1 cellular context compared by ENCODE assay signal in the genomic region with DNA sequence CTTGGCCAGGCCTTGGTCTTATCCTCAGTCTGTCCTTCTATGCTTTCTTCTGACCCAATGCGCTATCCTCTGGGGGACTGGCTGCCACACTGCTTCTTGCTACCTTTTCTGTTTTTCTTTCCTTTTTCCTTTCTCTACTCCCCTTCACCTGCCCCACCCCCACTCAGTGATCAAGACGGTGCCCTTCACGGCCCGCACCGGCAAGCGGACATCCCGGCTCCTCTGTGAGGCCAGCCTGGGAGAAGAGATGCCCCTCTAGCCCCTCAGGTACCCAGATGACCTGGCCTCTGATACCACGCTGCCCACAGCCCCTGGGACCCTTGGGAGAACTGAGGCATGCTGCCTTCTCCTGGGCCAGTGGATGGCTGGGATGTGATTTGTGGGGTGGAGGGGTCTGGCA.
TF ChIP-seq lines count a peak whose summit lies in the region.

No MANE protein-coding gene starts in this region.

TF ChIP-seq in H1, 55 proteins besides CTCF, POLR2A, EP300 and RAD21:
- TF ChIP-seq, protein P1, sequence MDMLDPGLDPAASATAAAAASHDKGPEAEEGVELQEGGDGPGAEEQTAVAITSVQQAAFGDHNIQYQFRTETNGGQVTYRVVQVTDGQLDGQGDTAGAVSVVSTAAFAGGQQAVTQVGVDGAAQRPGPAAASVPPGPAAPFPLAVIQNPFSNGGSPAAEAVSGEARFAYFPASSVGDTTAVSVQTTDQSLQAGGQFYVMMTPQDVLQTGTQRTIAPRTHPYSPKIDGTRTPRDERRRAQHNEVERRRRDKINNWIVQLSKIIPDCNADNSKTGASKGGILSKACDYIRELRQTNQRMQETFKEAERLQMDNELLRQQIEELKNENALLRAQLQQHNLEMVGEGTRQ (IDR thresholded peaks at IDR 0.05; ENCODE audit: low read length) = no peak
- TF ChIP-seq HDAC6 (IDR thresholded peaks at IDR 0.05; ENCODE audit: low read depth, low read length) (no peak), GABPA (IDR thresholded peaks at IDR 0.05; ENCODE audit: borderline replicate concordance, insufficient read depth, low read length) (no peak), SAP30 (IDR thresholded peaks at IDR 0.05; ENCODE audit: insufficient read depth, insufficient replicate concordance, low read length) (no peak)
- TF ChIP-seq, protein P2, sequence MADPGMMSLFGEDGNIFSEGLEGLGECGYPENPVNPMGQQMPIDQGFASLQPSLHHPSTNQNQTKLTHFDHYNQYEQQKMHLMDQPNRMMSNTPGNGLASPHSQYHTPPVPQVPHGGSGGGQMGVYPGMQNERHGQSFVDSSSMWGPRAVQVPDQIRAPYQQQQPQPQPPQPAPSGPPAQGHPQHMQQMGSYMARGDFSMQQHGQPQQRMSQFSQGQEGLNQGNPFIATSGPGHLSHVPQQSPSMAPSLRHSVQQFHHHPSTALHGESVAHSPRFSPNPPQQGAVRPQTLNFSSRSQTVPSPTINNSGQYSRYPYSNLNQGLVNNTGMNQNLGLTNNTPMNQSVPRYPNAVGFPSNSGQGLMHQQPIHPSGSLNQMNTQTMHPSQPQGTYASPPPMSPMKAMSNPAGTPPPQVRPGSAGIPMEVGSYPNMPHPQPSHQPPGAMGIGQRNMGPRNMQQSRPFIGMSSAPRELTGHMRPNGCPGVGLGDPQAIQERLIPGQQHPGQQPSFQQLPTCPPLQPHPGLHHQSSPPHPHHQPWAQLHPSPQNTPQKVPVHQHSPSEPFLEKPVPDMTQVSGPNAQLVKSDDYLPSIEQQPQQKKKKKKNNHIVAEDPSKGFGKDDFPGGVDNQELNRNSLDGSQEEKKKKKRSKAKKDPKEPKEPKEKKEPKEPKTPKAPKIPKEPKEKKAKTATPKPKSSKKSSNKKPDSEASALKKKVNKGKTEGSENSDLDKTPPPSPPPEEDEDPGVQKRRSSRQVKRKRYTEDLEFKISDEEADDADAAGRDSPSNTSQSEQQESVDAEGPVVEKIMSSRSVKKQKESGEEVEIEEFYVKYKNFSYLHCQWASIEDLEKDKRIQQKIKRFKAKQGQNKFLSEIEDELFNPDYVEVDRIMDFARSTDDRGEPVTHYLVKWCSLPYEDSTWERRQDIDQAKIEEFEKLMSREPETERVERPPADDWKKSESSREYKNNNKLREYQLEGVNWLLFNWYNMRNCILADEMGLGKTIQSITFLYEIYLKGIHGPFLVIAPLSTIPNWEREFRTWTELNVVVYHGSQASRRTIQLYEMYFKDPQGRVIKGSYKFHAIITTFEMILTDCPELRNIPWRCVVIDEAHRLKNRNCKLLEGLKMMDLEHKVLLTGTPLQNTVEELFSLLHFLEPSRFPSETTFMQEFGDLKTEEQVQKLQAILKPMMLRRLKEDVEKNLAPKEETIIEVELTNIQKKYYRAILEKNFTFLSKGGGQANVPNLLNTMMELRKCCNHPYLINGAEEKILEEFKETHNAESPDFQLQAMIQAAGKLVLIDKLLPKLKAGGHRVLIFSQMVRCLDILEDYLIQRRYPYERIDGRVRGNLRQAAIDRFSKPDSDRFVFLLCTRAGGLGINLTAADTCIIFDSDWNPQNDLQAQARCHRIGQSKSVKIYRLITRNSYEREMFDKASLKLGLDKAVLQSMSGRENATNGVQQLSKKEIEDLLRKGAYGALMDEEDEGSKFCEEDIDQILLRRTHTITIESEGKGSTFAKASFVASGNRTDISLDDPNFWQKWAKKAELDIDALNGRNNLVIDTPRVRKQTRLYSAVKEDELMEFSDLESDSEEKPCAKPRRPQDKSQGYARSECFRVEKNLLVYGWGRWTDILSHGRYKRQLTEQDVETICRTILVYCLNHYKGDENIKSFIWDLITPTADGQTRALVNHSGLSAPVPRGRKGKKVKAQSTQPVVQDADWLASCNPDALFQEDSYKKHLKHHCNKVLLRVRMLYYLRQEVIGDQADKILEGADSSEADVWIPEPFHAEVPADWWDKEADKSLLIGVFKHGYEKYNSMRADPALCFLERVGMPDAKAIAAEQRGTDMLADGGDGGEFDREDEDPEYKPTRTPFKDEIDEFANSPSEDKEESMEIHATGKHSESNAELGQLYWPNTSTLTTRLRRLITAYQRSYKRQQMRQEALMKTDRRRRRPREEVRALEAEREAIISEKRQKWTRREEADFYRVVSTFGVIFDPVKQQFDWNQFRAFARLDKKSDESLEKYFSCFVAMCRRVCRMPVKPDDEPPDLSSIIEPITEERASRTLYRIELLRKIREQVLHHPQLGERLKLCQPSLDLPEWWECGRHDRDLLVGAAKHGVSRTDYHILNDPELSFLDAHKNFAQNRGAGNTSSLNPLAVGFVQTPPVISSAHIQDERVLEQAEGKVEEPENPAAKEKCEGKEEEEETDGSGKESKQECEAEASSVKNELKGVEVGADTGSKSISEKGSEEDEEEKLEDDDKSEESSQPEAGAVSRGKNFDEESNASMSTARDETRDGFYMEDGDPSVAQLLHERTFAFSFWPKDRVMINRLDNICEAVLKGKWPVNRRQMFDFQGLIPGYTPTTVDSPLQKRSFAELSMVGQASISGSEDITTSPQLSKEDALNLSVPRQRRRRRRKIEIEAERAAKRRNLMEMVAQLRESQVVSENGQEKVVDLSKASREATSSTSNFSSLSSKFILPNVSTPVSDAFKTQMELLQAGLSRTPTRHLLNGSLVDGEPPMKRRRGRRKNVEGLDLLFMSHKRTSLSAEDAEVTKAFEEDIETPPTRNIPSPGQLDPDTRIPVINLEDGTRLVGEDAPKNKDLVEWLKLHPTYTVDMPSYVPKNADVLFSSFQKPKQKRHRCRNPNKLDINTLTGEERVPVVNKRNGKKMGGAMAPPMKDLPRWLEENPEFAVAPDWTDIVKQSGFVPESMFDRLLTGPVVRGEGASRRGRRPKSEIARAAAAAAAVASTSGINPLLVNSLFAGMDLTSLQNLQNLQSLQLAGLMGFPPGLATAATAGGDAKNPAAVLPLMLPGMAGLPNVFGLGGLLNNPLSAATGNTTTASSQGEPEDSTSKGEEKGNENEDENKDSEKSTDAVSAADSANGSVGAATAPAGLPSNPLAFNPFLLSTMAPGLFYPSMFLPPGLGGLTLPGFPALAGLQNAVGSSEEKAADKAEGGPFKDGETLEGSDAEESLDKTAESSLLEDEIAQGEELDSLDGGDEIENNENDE (IDR thresholded peaks at IDR 0.05; ENCODE audit: insufficient replicate concordance, low read length) = no peak
